1 cellular context compared by ENCODE assay signal in genomic region chr6:122783401-122783800, GRCh38.
TF ChIP-seq lines count a peak whose summit lies in the region.

No MANE protein-coding gene starts in this region.

TF ChIP-seq in A549, 52 proteins besides CTCF, POLR2A, EP300 and RAD21 (continued from another document):
- TF ChIP-seq REST (IDR thresholded peaks at IDR 0.05) = no peak
- TF ChIP-seq HDAC2 (IDR thresholded peaks at IDR 0.05) = no peak
- no peak for TF ChIP-seq MAZ (IDR thresholded peaks at IDR 0.05; ENCODE audit: borderline replicate concordance, low read depth, low read length)
